Comparison of ENCODE assay signal across 8 cellular contexts in the genomic region with DNA sequence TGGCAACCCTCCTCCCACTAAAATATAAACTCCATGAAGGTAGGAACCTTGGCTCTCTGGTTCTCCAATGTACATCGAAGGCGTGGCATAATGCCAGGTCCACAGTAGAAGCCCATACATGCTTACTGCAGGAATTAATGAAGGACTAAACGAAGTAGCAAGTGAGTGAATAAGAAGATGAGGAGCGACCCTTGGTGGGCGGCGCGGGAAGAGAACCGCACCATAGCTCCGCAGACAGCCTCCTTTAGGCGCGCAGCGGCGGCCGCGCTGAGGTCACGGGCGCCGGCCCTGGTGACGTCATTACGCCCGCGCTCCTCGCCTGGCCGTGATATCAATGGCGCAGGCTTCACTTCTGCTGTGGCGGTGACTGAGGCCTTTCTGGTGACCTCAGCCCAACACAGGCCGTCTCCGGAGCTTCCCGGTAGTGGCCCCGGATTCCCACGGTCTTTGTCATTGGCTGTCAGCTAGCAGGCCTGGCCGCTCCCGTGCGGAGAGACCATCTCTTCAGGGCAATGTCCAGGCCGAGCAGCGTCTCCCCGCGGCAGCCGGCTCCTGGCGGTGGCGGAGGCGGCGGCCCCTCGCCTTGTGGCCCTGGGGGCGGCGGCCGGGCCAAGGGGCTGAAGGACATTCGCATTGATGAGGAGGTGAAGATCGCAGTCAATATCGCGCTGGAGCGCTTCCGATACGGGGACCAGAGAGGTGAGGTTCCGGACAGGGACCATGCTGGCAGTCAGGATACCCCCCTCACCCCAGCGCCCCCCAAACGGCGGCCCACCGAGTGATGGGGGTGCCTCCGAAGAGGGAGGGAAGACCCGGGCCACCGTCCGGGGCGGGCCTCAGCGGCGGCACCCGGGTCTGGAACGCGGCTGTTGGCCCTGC. TPM values are rescaled to one million over a fixed set of nuclear protein-coding genes. Genes with fewer than 3 reads are reported as not detected.
DNase-seq lines count a peak whose midpoint lies in the region; ATAC-seq and TF ChIP-seq lines count a peak whose summit lies in the region.

A gene (plus strand): TSS at position 311 of the 879 bp plus-strand sequence. CDS start 202 bp downstream, at position 513.

- DNase-seq in DMS114 treated with DMSO at 0.1 percent for 48 hours (lab: John Stamatoyannopoulos, UW; ENCODE audit: unreplicated experiment), result peak; percentile 86
- peak; percentile 65 for DNase-seq in HuH-7 (ENCODE audit: low spot score)
- peak; percentile 48 for DNase-seq in OCI-M2 (lab: John Stamatoyannopoulos, UW; ENCODE audit: unreplicated experiment)
- DNase-seq in activated T-cell treated with anti-CD3 and anti-CD28 coated beads for 48 hours (ENCODE audit: low read depth), result peak; percentile 88
- no peak for DNase-seq in epithelial cell of proximal tubule (ENCODE audit: low read depth)
- DNase-seq in stimulated activated CD8-positive, alpha-beta memory T cell treated with anti-CD3 and anti-CD28 coated beads, Interleukin-7, amount 100 ng/mL, for 1 hour (ENCODE audit: low read depth in 2 of 2), result peak; percentile 67 to 76

- peaks cover 0 to 6% of the 10 kb centered on the region in 2 donors for H3K36me3 ChIP-seq in mucosa of rectum (ENCODE audit: control insufficient read depth in 2 of 2, insufficient read depth in 2 of 2, low read length in 2 of 2)

- peak; percentile 99 for ATAC-seq in GM21515 (IDR thresholded peaks at IDR 0.05; ENCODE audit: unreplicated experiment)

- H3K4me3 ChIP-seq in epithelial cell of proximal tubule (ENCODE audit: low read depth, low read length) (peak within 1 kb of the TSS; percentile 77), mucosa of rectum (ENCODE audit: low read length in 2 of 2) (peak within 1 kb of the TSS; percentile 84 to 90)

- H3K9me3 ChIP-seq in mucosa of rectum (ENCODE audit: control insufficient read depth in 2 of 2, low read length in 2 of 2), result no peaks in the 10 kb centered on the region

- no peaks in the 10 kb centered on the region for H3K27me3 ChIP-seq in mucosa of rectum (ENCODE audit: control insufficient read depth in 2 of 2, insufficient read depth in 2 of 2, low read length in 2 of 2)

- peak within 1 kb of the TSS; percentile 79 to 93 for H3K9ac ChIP-seq in mucosa of rectum (ENCODE audit: low read depth in 1 of 2, low read length in 2 of 2)

- peak within 1 kb of the TSS; percentile 88 to 90 for H3K27ac ChIP-seq in mucosa of rectum (ENCODE audit: low read depth in 2 of 2, low read length in 2 of 2)

- H3K4me1 ChIP-seq in mucosa of rectum (ENCODE audit: control insufficient read depth in 2 of 2, insufficient read depth in 2 of 2, low read length in 2 of 2), result peaks cover 3 to 4% of the 10 kb centered on the region in 2 donors

- TF ChIP-seq CTCF in epithelial cell of proximal tubule (conservative IDR thresholded peaks at IDR 0.05; ENCODE audit: low read depth, low read length), result peak; percentile 26

RNA-seq across cellular contexts. Expression of the gene that starts here (rescaled TPM):
- total RNA-seq in epithelial cell of proximal tubule, result 7.3 and 10.2 TPM in 2 replicates
